Comparison of ENCODE assay signal across 8 cellular contexts in the genomic region with DNA sequence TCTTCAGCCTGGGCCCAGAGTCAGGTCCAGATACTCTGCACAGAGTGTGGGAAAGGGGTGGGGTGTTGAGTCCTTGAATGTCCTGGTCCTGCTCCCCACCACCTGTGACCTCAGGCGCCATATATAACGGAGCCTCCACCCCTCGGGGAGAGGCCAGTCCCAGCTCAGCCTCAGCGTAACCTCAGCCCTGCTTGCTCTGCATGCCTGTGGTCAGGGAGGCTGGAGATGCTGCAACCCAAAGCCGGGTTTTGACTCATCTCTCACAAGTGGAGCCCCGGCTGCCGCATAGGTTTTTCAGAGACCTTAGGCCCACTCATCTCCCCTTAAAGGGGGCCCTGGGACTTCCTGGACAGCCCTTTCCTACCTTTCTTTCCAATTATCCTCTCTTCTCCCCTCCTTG. TPM values are rescaled to one million over a fixed set of nuclear protein-coding genes. Genes with fewer than 3 reads are reported as not detected.
DNase-seq lines count a peak whose midpoint lies in the region; ATAC-seq, FAIRE-seq and TF ChIP-seq lines count a peak whose summit lies in the region.

No MANE protein-coding gene starts in this region.

- no peak for TF ChIP-seq RAD21 in A549 (conservative IDR thresholded peaks at IDR 0.05 in 1 of 2, IDR thresholded peaks at IDR 0.05 in 1 of 2)

- TF ChIP-seq EP300 in A549 (IDR thresholded peaks at IDR 0.05) = no peak
- no peak for TF ChIP-seq EP300 in ovary (IDR thresholded peaks at IDR 0.05)

- ATAC-seq in A549 = peak; percentile 62 to 64
- ATAC-seq in GM19043 (IDR thresholded peaks at IDR 0.05; ENCODE audit: low read depth, unreplicated experiment) = peak; percentile 52
- peak; percentile 50 for ATAC-seq in HG03135 (IDR thresholded peaks at IDR 0.05; ENCODE audit: unreplicated experiment)

- H3K4me3 ChIP-seq in A549 = no peak overlapping the region
- H3K4me3 ChIP-seq in bronchial epithelial cell (ENCODE audit: low read depth, low read length) = no peak overlapping the region
- peak overlapping the region; percentile 25 to 72 (median 40) for H3K4me3 ChIP-seq in spleen
- H3K4me3 ChIP-seq in ovary = no peak overlapping the region

- H3K9me3 ChIP-seq in A549 = no peaks in the 10 kb centered on the region
- no peaks in the 10 kb centered on the region for H3K9me3 ChIP-seq in spleen
- H3K9me3 ChIP-seq in ovary = no peaks in the 10 kb centered on the region

- no peaks in the 10 kb centered on the region for H3K4me1 ChIP-seq in A549
- peaks cover 38 to 100% (median 93%) of the 10 kb centered on the region in 6 donors for H3K4me1 ChIP-seq in spleen
- peaks cover 7% of the 10 kb centered on the region for H3K4me1 ChIP-seq in ovary (ENCODE audit: insufficient read depth)

- no peak overlapping the region for H3K27ac ChIP-seq in A549
- peak overlapping the region; percentile 36 to 92 (median 76) for H3K27ac ChIP-seq in spleen
- no peak overlapping the region for H3K27ac ChIP-seq in ovary

- no peak overlapping the region for H3K4me2 ChIP-seq in A549

- FAIRE-seq in A549 (lab: Jason Lieb, UNC) (no peak), bronchial epithelial cell (lab: Jason Lieb, UNC) (no peak)

- CTCF ChIA-PET in A549 (lab: Yijun Ruan, JAX) = interaction anchor here (0.7 to 36.2 kb wide), 7 partner anchors 6 to 106 kb away, joined by 3 to 1046 read pairs (median 216); a partner anchor contains a TSS

- no peak for TF ChIP-seq POLR2A in A549 (IDR thresholded peaks at IDR 0.05; ENCODE audit: low read length)
- TF ChIP-seq POLR2A in spleen (IDR thresholded peaks at IDR 0.05) = no peak
- TF ChIP-seq POLR2A in ovary (IDR thresholded peaks at IDR 0.05) = no peak

- no peaks in the 10 kb centered on the region for H3K27me3 ChIP-seq in bronchial epithelial cell (ENCODE audit: control insufficient read depth, insufficient read depth, low read length)
- H3K27me3 ChIP-seq in spleen (replicated peaks in 1 of 7) = no peaks in the 10 kb centered on the region
- no peaks in the 10 kb centered on the region for H3K27me3 ChIP-seq in ovary

- no peak for TF ChIP-seq CTCF in A549 (IDR thresholded peaks at IDR 0.05)
- no peak for TF ChIP-seq CTCF in bronchial epithelial cell (IDR thresholded peaks at IDR 0.05; ENCODE audit: insufficient read depth, low read length, severe bottlenecking)
- TF ChIP-seq CTCF in spleen (IDR thresholded peaks at IDR 0.05 in 8 of 11, conservative IDR thresholded peaks at IDR 0.05 in 3 of 11) = no peak
- TF ChIP-seq CTCF in ovary (IDR thresholded peaks at IDR 0.05) = no peak

- intact Hi-C loops in spleen (cut with DNase I; ENCODE audit: low total_unique reads) (loop anchor here (5.0 to 10.0 kb wide), 2 partner anchors 47 to 131 kb away; a partner anchor contains a TSS), ovary (cut with DNase I) (no loop called here)

- DNase-seq in A549 (ENCODE audit: low read depth in 1 of 2, low spot score in 1 of 2) = no peak
- peak; percentile 73 for DNase-seq in SW480 (ENCODE audit: low spot score)
- DNase-seq in bronchial epithelial cell (ENCODE audit: low read depth) = peak; percentile 63
- no peak for DNase-seq in spleen
- no peak for DNase-seq in UCSD-AML1 (lab: John Stamatoyannopoulos, UW; ENCODE audit: unreplicated experiment)
- DNase-seq in ovary = no peak

- POLR2A ChIA-PET in A549 (lab: Yijun Ruan, JAX) = no interaction called here

- WGBS in A549 (ENCODE audit: missing lambda C conversion rate) = 61% methylated on average over 7 of the region's 7 CpGs
- WGBS in spleen, 5 donors = 29 to 51% (median 46%) methylated on average over 5 to 7 of the region's 7 CpGs
- WGBS in ovary, 3 donors = 42 to 61% (median 59%) methylated on average over 7 of the region's 7 CpGs

- H3K36me3 ChIP-seq in bronchial epithelial cell (ENCODE audit: control insufficient read depth, insufficient read depth, low read length) (peaks cover 1% of the 10 kb centered on the region), spleen (peaks cover 0 to 9% (median 2%) of the 10 kb centered on the region in 6 donors), ovary (no peaks in the 10 kb centered on the region)

TF ChIP-seq in A549, 52 proteins besides CTCF, POLR2A, EP300 and RAD21:
- TF ChIP-seq JUNB (IDR thresholded peaks at IDR 0.05) (no peak), TP53 (CRISPR knock-in tag; IDR thresholded peaks at IDR 0.05) (no peak), TFCP2L1 (CRISPR knock-in tag; IDR thresholded peaks at IDR 0.05) (no peak), BHLHE40 (IDR thresholded peaks at IDR 0.05; ENCODE audit: low read depth, low read length) (no peak), ZNF302 (CRISPR knock-in tag; IDR thresholded peaks at IDR 0.05) (no peak), CEBPB (IDR thresholded peaks at IDR 0.05) (no peak), NR3C1 (IDR thresholded peaks at IDR 0.05) (no peak), EHMT2 (IDR thresholded peaks at IDR 0.05; ENCODE audit: low read depth) (no peak)
- TF ChIP-seq, protein P1, sequence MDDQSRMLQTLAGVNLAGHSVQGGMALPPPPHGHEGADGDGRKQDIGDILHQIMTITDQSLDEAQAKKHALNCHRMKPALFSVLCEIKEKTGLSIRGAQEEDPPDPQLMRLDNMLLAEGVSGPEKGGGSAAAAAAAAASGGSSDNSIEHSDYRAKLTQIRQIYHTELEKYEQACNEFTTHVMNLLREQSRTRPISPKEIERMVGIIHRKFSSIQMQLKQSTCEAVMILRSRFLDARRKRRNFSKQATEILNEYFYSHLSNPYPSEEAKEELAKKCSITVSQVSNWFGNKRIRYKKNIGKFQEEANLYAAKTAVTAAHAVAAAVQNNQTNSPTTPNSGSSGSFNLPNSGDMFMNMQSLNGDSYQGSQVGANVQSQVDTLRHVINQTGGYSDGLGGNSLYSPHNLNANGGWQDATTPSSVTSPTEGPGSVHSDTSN (IDR thresholded peaks at IDR 0.05) = no peak
- TF ChIP-seq, protein P2, sequence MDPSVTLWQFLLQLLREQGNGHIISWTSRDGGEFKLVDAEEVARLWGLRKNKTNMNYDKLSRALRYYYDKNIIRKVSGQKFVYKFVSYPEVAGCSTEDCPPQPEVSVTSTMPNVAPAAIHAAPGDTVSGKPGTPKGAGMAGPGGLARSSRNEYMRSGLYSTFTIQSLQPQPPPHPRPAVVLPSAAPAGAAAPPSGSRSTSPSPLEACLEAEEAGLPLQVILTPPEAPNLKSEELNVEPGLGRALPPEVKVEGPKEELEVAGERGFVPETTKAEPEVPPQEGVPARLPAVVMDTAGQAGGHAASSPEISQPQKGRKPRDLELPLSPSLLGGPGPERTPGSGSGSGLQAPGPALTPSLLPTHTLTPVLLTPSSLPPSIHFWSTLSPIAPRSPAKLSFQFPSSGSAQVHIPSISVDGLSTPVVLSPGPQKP (IDR thresholded peaks at IDR 0.05; ENCODE audit: low read depth, low read length) = no peak

RNA-seq across cellular contexts. Expression of a gene that starts 1.3 kb away (rescaled TPM):
- polyA plus RNA-seq in A549 (2011; rRNA removed) (0.56 and 0.71 TPM in 2 replicates), A549 (2017; fragmentation: RNase III; extraction: RNeasy Plus Mini Kit Qiagen cat#74134 plus additional on column Dnase treatment) (0.54 to 0.66 TPM (median 0.64 TPM) in 3 replicates), spleen (10 to 100 TPM; 23.9 to 62.5 (median 46.5) TPM), ovary (1 to 10 TPM in 1 of 2 donors, under 1 TPM in 1; 0.45 to 3.1 TPM)
- polyA plus RNA-seq in A549 (2012; cell fraction: cytosol; rRNA removed) = 0.69 and 1.3 TPM in 2 replicates
- 2.9 TPM in 2 replicates for polyA plus RNA-seq in A549 (2012; cell fraction: nucleus; rRNA removed)
- 1.3 and 1.7 TPM in 2 replicates for polyA minus RNA-seq in A549 (2011; rRNA and poly(A)+ RNA removed)
- total RNA-seq in bronchial epithelial cell (8.4 and 15.7 TPM in 2 replicates), spleen (10 to 100 TPM; 35.5 to 75.5 (median 62.2) TPM), ovary (1 to 10 TPM in 6 of 7 donors, under 1 TPM in 1; 0.96 to 2.9 (median 1.7) TPM)

RNA-seq across cellular contexts. Expression of a gene that starts 25.0 kb away (rescaled TPM):
- polyA plus RNA-seq in A549 (2011; rRNA removed) (16.5 and 19.2 TPM in 2 replicates), A549 (2017; fragmentation: RNase III; extraction: RNeasy Plus Mini Kit Qiagen cat#74134 plus additional on column Dnase treatment) (14.0 to 16.4 TPM (median 14.5 TPM) in 3 replicates), spleen (10 to 100 TPM; 17.9 to 36.3 (median 34.1) TPM), ovary (10 to 100 TPM; 19.8 to 29.5 TPM)
- polyA plus RNA-seq in A549 (2012; cell fraction: cytosol; rRNA removed) = 15.0 and 17.1 TPM in 2 replicates
- polyA plus RNA-seq in A549 (2012; cell fraction: nucleus; rRNA removed) = 140 and 167 TPM in 2 replicates
- 8.2 and 12.5 TPM in 2 replicates for polyA minus RNA-seq in A549 (2011; rRNA and poly(A)+ RNA removed)
- total RNA-seq in bronchial epithelial cell (6.6 and 11.1 TPM in 2 replicates), spleen (10 to 100 TPM; 33.7 to 73.0 (median 39.7) TPM), ovary (10 to 100 TPM; 24.4 to 36.0 (median 28.0) TPM)

RNA-seq across cellular contexts. Expression of a gene that starts 25.2 kb away (rescaled TPM):
- polyA plus RNA-seq in A549 (2011; rRNA removed) (28.8 and 32.9 TPM in 2 replicates), A549 (2017; fragmentation: RNase III; extraction: RNeasy Plus Mini Kit Qiagen cat#74134 plus additional on column Dnase treatment) (12.1 to 15.6 TPM (median 15.1 TPM) in 3 replicates), spleen (10 to 100 TPM in 1 of 3 donors, 1 to 10 TPM in 2; 5.6 to 12.1 (median 7.5) TPM), ovary (10 to 100 TPM; 14.6 to 23.6 TPM)
- polyA plus RNA-seq in A549 (2012; cell fraction: cytosol; rRNA removed) = 6.5 and 8.4 TPM in 2 replicates
- polyA plus RNA-seq in A549 (2012; cell fraction: nucleus; rRNA removed) = 11.2 and 17.4 TPM in 2 replicates
- polyA minus RNA-seq in A549 (2011; rRNA and poly(A)+ RNA removed) = 44.9 and 53.6 TPM in 2 replicates
- total RNA-seq in bronchial epithelial cell (15.2 and 16.6 TPM in 2 replicates), spleen (10 to 100 TPM; 23.6 to 66.1 (median 45.1) TPM), ovary (10 to 100 TPM in 6 of 7 donors, 1 to 10 TPM in 1; 9.7 to 56.9 (median 46.4) TPM)

RNA-seq across cellular contexts. Expression of a gene that starts 26.3 kb away (rescaled TPM):
- polyA plus RNA-seq in A549 (2011; rRNA removed) (15.6 and 19.0 TPM in 2 replicates), A549 (2017; fragmentation: RNase III; extraction: RNeasy Plus Mini Kit Qiagen cat#74134 plus additional on column Dnase treatment) (16.4 to 17.7 TPM (median 17.2 TPM) in 3 replicates), spleen (10 to 100 TPM in 1 of 3 donors, 1 to 10 TPM in 2; 4.6 to 10.1 (median 4.9) TPM), ovary (10 to 100 TPM; 18.8 to 22.0 TPM)
- 31.6 and 42.1 TPM in 2 replicates for polyA plus RNA-seq in A549 (2012; cell fraction: cytosol; rRNA removed)
- polyA plus RNA-seq in A549 (2012; cell fraction: nucleus; rRNA removed) = 50.0 and 54.4 TPM in 2 replicates
- 23.8 and 24.1 TPM in 2 replicates for polyA minus RNA-seq in A549 (2011; rRNA and poly(A)+ RNA removed)
- total RNA-seq in bronchial epithelial cell (24.7 and 74.6 TPM in 2 replicates), spleen (10 to 100 TPM in 5 of 7 donors, 1 to 10 TPM in 2; 9.4 to 20.8 (median 14.4) TPM), ovary (10 to 100 TPM in 6 of 7 donors, 1 to 10 TPM in 1; 8.7 to 37.0 (median 31.7) TPM)

Comparison
In these comparisons a context has a peak if more than half of its experiments do, and no peak if none do; other contexts are left out.
1. DNase-seq: peak in SW480 (single experiment) and bronchial epithelial cell (single experiment); none in A549 (0 of 2), spleen (single experiment), UCSD-AML1 (single experiment) and ovary (0 of 5).
2. H3K27ac ChIP-seq: peak in spleen (8 of 8); none in A549 (0 of 2) and ovary (0 of 2).
3. H3K4me3 ChIP-seq: peak in spleen (8 of 8); none in A549 (single experiment), bronchial epithelial cell (single experiment) and ovary (single experiment).
4. Peak in every context shown above with its lines, with median percentiles within 50 percentile points of each other: ATAC-seq.